Comparison of ENCODE assay signal across 14 cellular contexts in the genomic region with DNA sequence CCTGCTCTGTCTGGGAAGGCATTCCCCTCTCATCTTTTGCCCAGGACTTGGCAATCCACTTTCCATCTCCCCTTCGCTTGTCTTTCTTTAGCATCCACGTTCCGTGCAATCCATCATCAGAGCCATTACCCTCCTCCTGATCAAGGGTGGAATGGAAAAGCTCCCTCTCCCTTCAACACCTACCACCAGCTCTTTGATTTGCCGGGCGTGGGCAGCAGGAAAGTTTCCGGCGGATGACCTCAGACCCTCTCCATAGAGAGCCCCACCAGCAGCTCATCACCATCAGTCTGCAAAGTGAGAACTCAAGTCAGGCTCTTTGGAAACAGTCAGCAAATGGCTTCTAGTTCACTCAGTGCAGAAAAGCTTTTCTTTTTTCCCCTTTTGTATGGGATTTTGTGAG.
DNase-seq lines count a peak whose midpoint lies in the region; TF ChIP-seq lines count a peak whose summit lies in the region.
"Had no signal": no experiment of that assay in that cellular context is flagged by ENCODE, and none has a peak within 500 bp of the region (broad histone marks: within the 10 kb centered on the region; RNA-seq: fewer than 3 reads in every experiment).

No MANE protein-coding gene starts in this region.

- H3K27ac ChIP-seq in breast epithelium (peak overlapping the region; percentile 77), esophagus muscularis mucosa (replicated peaks in 1 of 4) (no peak overlapping the region), smooth muscle cell (ENCODE audit: low read depth) (peak overlapping the region; percentile 39)
- H3K27ac ChIP-seq: BLaER1 treated with 17β-estradiol and CSF1 and Interleukin-3, amounts not matched to agents 10 nM and 100 nM had no signal

- H3K36me3 ChIP-seq in breast epithelium (no peaks in the 10 kb centered on the region), esophagus muscularis mucosa (no peaks in the 10 kb centered on the region), smooth muscle cell (ENCODE audit: low read depth) (no peaks in the 10 kb centered on the region)
- H3K36me3 ChIP-seq: BLaER1 treated with 17β-estradiol and CSF1 and Interleukin-3, amounts not matched to agents 10 nM and 100 nM had no signal

- TF ChIP-seq POLR2A in breast epithelium (IDR thresholded peaks at IDR 0.05), result no peak
- TF ChIP-seq POLR2A in esophagus muscularis mucosa (IDR thresholded peaks at IDR 0.05; ENCODE audit: low read depth), result no peak

- H3K27me3 Mint-ChIP-seq in MCF 10A (ENCODE audit: insufficient read depth, unreplicated experiment) (no peaks in the 10 kb centered on the region), nephron progenitor cell (ENCODE audit: low read depth, poor library complexity) (no peaks in the 10 kb centered on the region)

- POLR2A ChIA-PET in MCF 10A (lab: Yijun Ruan, JAX), result no interaction called here

- H3K4me1 Mint-ChIP-seq in MCF 10A (ENCODE audit: insufficient read depth, unreplicated experiment) (no peaks in the 10 kb centered on the region), nephron progenitor cell (peaks cover 26% of the 10 kb centered on the region)

- H2AFZ ChIP-seq in smooth muscle cell (ENCODE audit: low read depth), result peak overlapping the region; percentile 46

- H3F3A ChIP-seq in smooth muscle cell (ENCODE audit: low read depth), result no peaks in the 10 kb centered on the region

- peaks cover 0 to 15% of the 10 kb centered on the region in 2 donors for H3K4me1 ChIP-seq in breast epithelium
- no peaks in the 10 kb centered on the region for H3K4me1 ChIP-seq in esophagus muscularis mucosa
- peaks cover 10% of the 10 kb centered on the region for H3K4me1 ChIP-seq in smooth muscle cell (ENCODE audit: low read depth)

- no peaks in the 10 kb centered on the region for H3K9me3 ChIP-seq in breast epithelium
- peaks cover 0 to 4% (median 0%) of the 10 kb centered on the region in 4 donors for H3K9me3 ChIP-seq in esophagus muscularis mucosa
- no peaks in the 10 kb centered on the region for H3K9me3 ChIP-seq in smooth muscle cell (replicated peaks; ENCODE audit: low read depth)
- H3K9me3 ChIP-seq: BLaER1 treated with 17β-estradiol and CSF1 and Interleukin-3, amounts not matched to agents 10 nM and 100 nM had no signal

- H3K27me3 ChIP-seq in breast epithelium (no peaks in the 10 kb centered on the region), esophagus muscularis mucosa (peaks cover 0 to 16% (median 0%) of the 10 kb centered on the region in 4 donors), smooth muscle cell (ENCODE audit: low read depth) (no peaks in the 10 kb centered on the region)
- H3K27me3 ChIP-seq: BLaER1 treated with 17β-estradiol and CSF1 and Interleukin-3, amounts not matched to agents 10 nM and 100 nM had no signal

- TF ChIP-seq EP300 in esophagus muscularis mucosa (IDR thresholded peaks at IDR 0.05), result no peak

- intact Hi-C loops in breast epithelium (cut with DNase I; ENCODE audit: low total_unique reads) (no loop called here), MCF 10A (cut with micrococcal nuclease) (no loop called here), esophagus muscularis mucosa (cut with DNase I) (no loop called here)

- no peaks in the 10 kb centered on the region for H3K79me2 ChIP-seq in smooth muscle cell (ENCODE audit: low read depth)

- H3K4me3 ChIP-seq in breast epithelium, result peak overlapping the region in 1 of 3 donors; percentile 13
- H3K4me3 ChIP-seq in esophagus muscularis mucosa, result no peak overlapping the region
- H3K4me3 ChIP-seq in smooth muscle cell, result no peak overlapping the region
- H3K4me3 ChIP-seq: BLaER1 treated with 17β-estradiol and CSF1 and Interleukin-3, amounts not matched to agents 10 nM and 100 nM had no signal

- H3K9me3 Mint-ChIP-seq in MCF 10A (ENCODE audit: unreplicated experiment) (peaks cover 7% of the 10 kb centered on the region), nephron progenitor cell (peaks cover 35% of the 10 kb centered on the region)

- TF ChIP-seq CTCF in breast epithelium (IDR thresholded peaks at IDR 0.05), result no peak
- TF ChIP-seq CTCF in MCF 10A (IDR thresholded peaks at IDR 0.05; ENCODE audit: unreplicated experiment), result no peak
- TF ChIP-seq CTCF in esophagus muscularis mucosa (IDR thresholded peaks at IDR 0.05), result no peak
- no peak for TF ChIP-seq CTCF in nephron progenitor cell (IDR thresholded peaks at IDR 0.05)
- no peak for TF ChIP-seq CTCF in smooth muscle cell (IDR thresholded peaks at IDR 0.05; ENCODE audit: borderline replicate concordance, insufficient read depth, poor library complexity, severe bottlenecking)

- DNase-seq in breast epithelium (ENCODE audit: low spot score in 2 of 2) (no peak), MCF 10A (ENCODE audit: unreplicated experiment) (no peak), esophagus muscularis mucosa (ENCODE audit: extremely low spot score) (peak; percentile 74), nephron progenitor cell (no peak), smooth muscle cell (lab: John Stamatoyannopoulos, UW; ENCODE audit: unreplicated experiment) (no peak), SHP77 (lab: John Stamatoyannopoulos, UW) (no peak)
- DNase-seq in activated CD4-positive, alpha-beta T cell treated with anti-CD3 and anti-CD28 coated beads for 1 hour, result no peak
- no peak for DNase-seq in effector CD8-positive, alpha-beta T cell (lab: John Stamatoyannopoulos, UW)
- DNase-seq: ACHN; CD4-positive, CD25-positive, alpha-beta regulatory T cell; DMS53; GF-D8; HCEC 1CT had no signal

- no peak overlapping the region for H3K9ac ChIP-seq in smooth muscle cell (ENCODE audit: low read depth)
- H3K9ac ChIP-seq: BLaER1 treated with 17β-estradiol and CSF1 and Interleukin-3, amounts not matched to agents 10 nM and 100 nM had no signal

- H3K4me3 Mint-ChIP-seq in MCF 10A (ENCODE audit: unreplicated experiment) (no peak overlapping the region), nephron progenitor cell (peak overlapping the region; percentile 48)
- H3K4me3 Mint-ChIP-seq: CD4-positive, CD25-positive, alpha-beta regulatory T cell had no signal

- no peaks in the 10 kb centered on the region for H4K20me1 ChIP-seq in smooth muscle cell (ENCODE audit: low read depth)
- H4K20me1 ChIP-seq: BLaER1 treated with 17β-estradiol and CSF1 and Interleukin-3, amounts not matched to agents 10 nM and 100 nM had no signal

- H3K36me3 Mint-ChIP-seq in MCF 10A (ENCODE audit: insufficient read depth, unreplicated experiment), result no peaks in the 10 kb centered on the region
- peaks cover 82% of the 10 kb centered on the region for H3K36me3 Mint-ChIP-seq in nephron progenitor cell (ENCODE audit: low read depth)
- H3K36me3 Mint-ChIP-seq: CD4-positive, CD25-positive, alpha-beta regulatory T cell had no signal

- CTCF ChIA-PET in MCF 10A (lab: Yijun Ruan, JAX), result interaction anchor here (0.6 to 1.5 kb wide), 3 partner anchors 13 to 763 kb away, joined by 3 to 5 read pairs (median 3); no protein-coding TSS in a partner anchor

- peak overlapping the region; percentile 41 for H3K4me2 ChIP-seq in smooth muscle cell
- H3K4me2 ChIP-seq: BLaER1 treated with 17β-estradiol and CSF1 and Interleukin-3, amounts not matched to agents 10 nM and 100 nM had no signal

- WGBS in esophagus muscularis mucosa, result 49% methylated on average over 7 of the region's 7 CpGs
- 33% methylated on average over 7 of the region's 7 CpGs for WGBS in smooth muscle cell (ENCODE audit: low lambda C conversion rate)

- H3K27ac Mint-ChIP-seq in MCF 10A (ENCODE audit: low read depth, unreplicated experiment) (no peak overlapping the region), nephron progenitor cell (peak overlapping the region; percentile 95)
- H3K27ac Mint-ChIP-seq: CD4-positive, CD25-positive, alpha-beta regulatory T cell had no signal

- no TSS peak for BruUV-seq in MCF 10A (replicated peaks; lab: Mats Ljungman, UMichigan)

Comparison
In these comparisons a context has a peak if more than half of its experiments do, and no peak if none do; other contexts are left out.
1. H3K27ac ChIP-seq: peak in breast epithelium (2 of 2) and smooth muscle cell (single experiment); none in esophagus muscularis mucosa (0 of 4).